In the genomic region with DNA sequence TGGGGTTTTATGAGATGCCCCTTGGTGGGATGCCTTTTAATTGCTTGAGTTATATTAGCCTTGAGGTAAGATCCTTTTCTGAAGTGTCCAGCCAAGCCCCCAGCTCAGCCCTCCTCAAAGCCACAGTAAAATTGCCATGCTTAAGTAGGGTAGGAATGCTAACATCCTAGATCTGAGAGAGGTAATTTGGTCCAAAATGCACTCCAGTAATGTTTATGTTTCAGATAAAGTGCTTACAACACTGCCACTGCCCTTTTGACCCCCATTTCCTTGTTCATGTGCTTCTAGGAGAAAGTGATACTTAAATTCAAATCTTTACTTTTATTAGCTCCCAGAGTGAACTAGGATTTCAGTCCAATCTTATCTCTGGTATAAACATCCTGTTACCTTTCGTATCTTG, we compare ENCODE assay signal across 31 cellular contexts.
A peak's percentile ranks its signal among the peaks of the same experiment; 100 is the strongest.
DNase-seq lines count a peak whose midpoint lies in the region; ATAC-seq and TF ChIP-seq lines count a peak whose summit lies in the region.
"Had no signal": no experiment of that assay in that cellular context is flagged by ENCODE, and none has a peak within 500 bp of the region (broad histone marks: within the 10 kb centered on the region; RNA-seq: fewer than 3 reads in every experiment).

No MANE protein-coding gene starts in this region.

- no peak overlapping the region for H3K4me3 ChIP-seq in lung
- no peak overlapping the region for H3K4me3 ChIP-seq in upper lobe of right lung
- H3K4me3 ChIP-seq: dorsolateral prefrontal cortex, prostate gland, upper lobe of left lung had no signal

- no peaks in the 10 kb centered on the region for H3K27me3 ChIP-seq in lung (ENCODE audit: control insufficient read depth, insufficient read depth)
- no peaks in the 10 kb centered on the region for H3K27me3 ChIP-seq in upper lobe of right lung
- H3K27me3 ChIP-seq: upper lobe of left lung had no signal

- TF ChIP-seq CTCF in lung (IDR thresholded peaks at IDR 0.05; ENCODE audit: control extremely low read depth, extremely low read depth) (no peak), upper lobe of right lung (IDR thresholded peaks at IDR 0.05) (no peak)

- ATAC-seq in lung (ENCODE audit: insufficient read depth, low FRiP score) (peak; percentile 67), upper lobe of right lung (peak; percentile 45), GM18870 (IDR thresholded peaks at IDR 0.05; ENCODE audit: unreplicated experiment) (no peak), HG02642 (IDR thresholded peaks at IDR 0.05; ENCODE audit: poor library complexity, unreplicated experiment) (no peak)
- ATAC-seq: activated CD4-positive, CD25-positive, alpha-beta regulatory T cell treated with anti-CD3 and anti-CD28 coated beads, Interleukin-2, amount 50 U/mL, for 24 hours; activated CD8-positive, alpha-beta memory T cell treated with anti-CD3 and anti-CD28 coated beads, Interleukin-2, amount 10 ng/mL, durations not matched to agents 7 days and 5 days; activated T-cell treated with anti-CD3 and anti-CD28 coated beads, Interleukin-2, amount 50 U/mL, for 4 hours; HCT116; left cardiac atrium; stimulated activated effector memory CD8-positive, alpha-beta T cell treated with anti-CD3 and anti-CD28 coated beads, Interleukin-12 subunit alpha, Interleukin-12 subunit beta, amount 100 ng/mL, for 72 hours had no signal

- H3K4me1 ChIP-seq in lung (ENCODE audit: control insufficient read depth in 2 of 2, insufficient read depth in 2 of 2, low read length in 2 of 2): no peaks in the 10 kb centered on the region
- H3K4me1 ChIP-seq in upper lobe of right lung: no peaks in the 10 kb centered on the region
- H3K4me1 ChIP-seq: prostate gland had no signal

- H3K9me3 ChIP-seq in lung (ENCODE audit: control insufficient read depth in 2 of 2, insufficient read depth in 1 of 2, low read length in 1 of 2): no peaks in the 10 kb centered on the region
- H3K9me3 ChIP-seq in upper lobe of right lung: no peaks in the 10 kb centered on the region
- H3K9me3 ChIP-seq: neutrophil, prostate gland, SK-N-SH, upper lobe of left lung had no signal

- intact Hi-C loops in upper lobe of right lung (cut with DNase I): no loop called here

- DNase-seq in NCI-H2196 (lab: John Stamatoyannopoulos, UW; ENCODE audit: unreplicated experiment) (peak; percentile 2), NCI-H2196 treated with DMSO at 0.1 percent for 48 hours (lab: John Stamatoyannopoulos, UW; ENCODE audit: unreplicated experiment) (no peak), dermis blood vessel endothelial cell (peak; percentile 1), lung (ENCODE audit: low spot score) (no peak), upper lobe of right lung (no peak), NCI-H1694 treated with DMSO at 0.1 percent for 48 hours (lab: John Stamatoyannopoulos, UW) (no peak)
- DNase-seq: 8988T; activated CD4-positive, alpha-beta T cell treated with anti-CD3 and anti-CD28 coated beads, Interleukin-2, amount 50 U/mL, for 4 hours; activated CD8-positive, alpha-beta memory T cell treated with anti-CD3 and anti-CD28 coated beads, Interleukin-2, amount 10 ng/mL, durations not matched to agents 7 days and 5 days; activated gamma-delta T cell; activated naive CD8-positive, alpha-beta T cell treated with anti-CD3 and anti-CD28 coated beads, Interleukin-2, amount 10 ng/mL, durations not matched to agents 7 days and 5 days; activated T-cell treated with anti-CD3 and anti-CD28 coated beads, Interleukin-2, amount 50 U/mL, for 4 hours; DND-41; dorsolateral prefrontal cortex; GF-D8; hypothalamus; left cardiac atrium; naive B cell; NCI-H146; NCI-H524 treated with DMSO at 0.1 percent for 48 hours; NK-92 treated with Interleukin-12 subunit alpha and Interleukin-12 subunit beta, amount 100 ng/mL, for 24 hours; SK-N-SH had no signal

- H3K36me3 ChIP-seq in lung (ENCODE audit: control insufficient read depth in 2 of 2, insufficient read depth in 2 of 2, low read length in 2 of 2) (no peaks in the 10 kb centered on the region), upper lobe of right lung (no peaks in the 10 kb centered on the region)
- H3K36me3 ChIP-seq: neutrophil, prostate gland, upper lobe of left lung had no signal

- no peak overlapping the region for H3K27ac ChIP-seq in lung (ENCODE audit: low read depth in 1 of 2, low read length in 1 of 2)
- H3K27ac ChIP-seq in upper lobe of right lung: no peak overlapping the region
- H3K27ac ChIP-seq: C4-2B, dorsolateral prefrontal cortex, neutrophil, prostate gland, upper lobe of left lung had no signal

- WGBS in lung, 2 donors: 39 to 53% methylated on average over 1 of the region's 1 CpG

Comparison
In these comparisons a context has a peak if more than half of its experiments do, and no peak if none do; other contexts are left out.
1. DNase-seq: peak in NCI-H2196 (single experiment) and dermis blood vessel endothelial cell (single experiment); none in NCI-H2196 treated with DMSO at 0.1 percent for 48 hours (single experiment), lung (single experiment), upper lobe of right lung (single experiment) and NCI-H1694 treated with DMSO at 0.1 percent for 48 hours (single experiment).
2. ATAC-seq: peak in lung (single experiment) and upper lobe of right lung (single experiment); none in GM18870 (single experiment) and HG02642 (single experiment).